In genomic region chr12:103250487-103250886, GRCh38 we compare ENCODE assay signal across 8 cellular contexts.
"Had no signal": no experiment of that assay in that cellular context is flagged by ENCODE, and none has a peak within 500 bp of the region (broad histone marks: within the 10 kb centered on the region; RNA-seq: fewer than 3 reads in every experiment).

No MANE protein-coding gene starts in this region.

- H3K9me3 Mint-ChIP-seq: GM23338, H9 had no signal

- DNase-seq: H9, HCEC 1CT, KG1 had no signal

- FAIRE-seq: H1, H54, HTR-8/SVneo had no signal

- H3K4me1 Mint-ChIP-seq: GM23338, IgD-negative memory B cell had no signal

- ATAC-seq: GM23338 had no signal

- H3K4me2 ChIP-seq: GM23338 had no signal

- H3K27ac Mint-ChIP-seq: GM23338, H9 had no signal

- H3K4me3 ChIP-seq: GM23338 had no signal

- H2AFZ ChIP-seq: GM23338 had no signal

- H3K4me3 Mint-ChIP-seq: GM23338, H9, IgD-negative memory B cell had no signal

- H3K27me3 Mint-ChIP-seq: IgD-negative memory B cell had no signal
